8 cellular contexts compared by ENCODE assay signal in the genomic region with DNA sequence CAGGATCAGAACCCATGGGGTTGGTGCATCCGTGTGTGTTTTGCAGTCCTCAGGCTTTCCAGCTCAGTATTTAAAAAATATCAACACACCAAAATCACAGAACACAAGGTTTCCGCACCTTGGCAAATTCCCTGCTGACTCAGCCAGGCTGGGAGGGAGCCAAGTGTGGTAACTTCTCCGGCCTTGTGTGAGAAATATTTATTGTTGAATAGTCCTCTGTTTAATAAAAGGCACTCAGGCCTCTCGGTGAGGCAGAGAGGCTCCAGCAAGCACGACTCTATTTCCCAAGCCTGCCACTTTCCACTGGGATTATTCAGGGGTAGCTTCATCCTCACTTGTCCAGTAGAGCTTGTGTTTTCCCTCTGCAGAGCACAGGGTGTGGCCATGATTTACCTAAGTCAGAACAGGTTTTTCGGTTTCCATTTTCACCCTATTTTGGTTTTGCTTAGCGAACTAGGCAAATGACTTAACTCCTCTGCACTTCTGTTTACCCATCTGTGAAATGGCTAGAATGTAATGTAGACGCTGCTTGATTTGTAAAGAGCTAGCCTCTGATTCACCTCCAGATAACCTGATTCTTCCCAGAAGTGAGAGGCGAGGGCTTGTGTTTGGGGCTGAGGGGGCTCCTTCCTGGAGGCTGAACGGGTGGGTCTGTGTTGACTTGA. TPM values are rescaled to one million over a fixed set of nuclear protein-coding genes. Genes with fewer than 3 reads are reported as not detected.
A peak's percentile ranks its signal among the peaks of the same experiment; 100 is the strongest.
DNase-seq lines count a peak whose midpoint lies in the region; ATAC-seq, FAIRE-seq and TF ChIP-seq lines count a peak whose summit lies in the region.

No MANE protein-coding gene starts in this region.

- dilution Hi-C loops in keratinocyte (cut with MboI; ENCODE audit: extremely low pct_ligation_motif_present, low sequenced_read_pairs): no loop called here

- peak; percentile 97 for FAIRE-seq in keratinocyte (lab: Jason Lieb, UNC)

- CTCF ChIA-PET in CD8-positive, alpha-beta T cell (lab: Charles Lee): no interaction called here

- H3K27me3 Mint-ChIP-seq in CD8-positive, alpha-beta T cell (ENCODE audit: low read depth): peaks cover 4% of the 10 kb centered on the region

- peak overlapping the region in 1 of 3 experiments; percentile 36 for H3K4me3 ChIP-seq in keratinocyte (ENCODE audit: control insufficient read depth in 2 of 3, extremely low read depth in 1 of 3, insufficient read depth in 2 of 3, low read depth in 1 of 3, low read length in 3 of 3)
- H3K4me3 ChIP-seq in urinary bladder (ENCODE audit: low read depth, low read length): no peak overlapping the region
- no peak overlapping the region for H3K4me3 ChIP-seq in CD8-positive, alpha-beta T cell (ENCODE audit: low read depth, low read length)

- H3K36me3 ChIP-seq in keratinocyte (ENCODE audit: control insufficient read depth in 2 of 2, extremely low read depth in 1 of 2, insufficient read depth in 2 of 2, low read length in 2 of 2) (no peaks in the 10 kb centered on the region), urinary bladder (ENCODE audit: insufficient read depth) (no peaks in the 10 kb centered on the region)
- H3K36me3 ChIP-seq in CD8-positive, alpha-beta T cell (ENCODE audit: insufficient read depth, low read length): no peaks in the 10 kb centered on the region

- peaks cover 2% of the 10 kb centered on the region for H3K9me3 Mint-ChIP-seq in CD8-positive, alpha-beta T cell

- peak overlapping the region; percentile 80 for H3K4me2 ChIP-seq in keratinocyte (ENCODE audit: control insufficient read depth, extremely low read depth, insufficient read depth, low read depth, low read length)

- H3K4me1 Mint-ChIP-seq in CD8-positive, alpha-beta T cell (ENCODE audit: low read depth): no peaks in the 10 kb centered on the region

- no peak overlapping the region for H3K4me3 Mint-ChIP-seq in CD8-positive, alpha-beta T cell

- DNase-seq in keratinocyte (ENCODE audit: low read depth, low spot score) (peak; percentile 21), SKM-1 (lab: John Stamatoyannopoulos, UW; ENCODE audit: unreplicated experiment) (no peak)
- no peak for DNase-seq in CD8-positive, alpha-beta T cell
- DNase-seq in stimulated activated CD4-positive, alpha-beta T cell treated with anti-CD3 and anti-CD28 coated beads, Interleukin-12 subunit alpha, Interleukin-12 subunit beta, amount 100 ng/mL, for 4 hours: no peak

- no peak overlapping the region for H3K27ac Mint-ChIP-seq in CD8-positive, alpha-beta T cell

- no peaks in the 10 kb centered on the region for H4K20me1 ChIP-seq in keratinocyte (ENCODE audit: control insufficient read depth, extremely low read depth, insufficient read depth, low read length)

- no peaks in the 10 kb centered on the region for H3K79me2 ChIP-seq in keratinocyte (ENCODE audit: control insufficient read depth, insufficient read depth, low read length)

- intact Hi-C loops in CD8-positive, alpha-beta T cell (cut with DNase I, micrococcal nuclease): no loop called here

- peak overlapping the region; percentile 51 for H3K9ac ChIP-seq in keratinocyte (ENCODE audit: control insufficient read depth, extremely low read depth, insufficient read depth, low read length)

- WGBS in urinary bladder: 35% methylated on average over 10 of the region's 10 CpGs

- H3K9me1 ChIP-seq in keratinocyte (ENCODE audit: control insufficient read depth, extremely low read depth, insufficient read depth, low read length): no peaks in the 10 kb centered on the region

- no peak for TF ChIP-seq CTCF in keratinocyte (optimal IDR thresholded peaks at IDR 0.05 in 1 of 3, IDR thresholded peaks at IDR 0.05 in 1 of 3, conservative IDR thresholded peaks at IDR 0.05 in 1 of 3; ENCODE audit: extremely low read depth in 1 of 3, insufficient read depth in 2 of 3, low read length in 3 of 3)
- TF ChIP-seq CTCF in CD8-positive, alpha-beta T cell (IDR thresholded peaks at IDR 0.05): no peak

- H3K27ac ChIP-seq in keratinocyte (ENCODE audit: control insufficient read depth, insufficient read depth, low read length): peak overlapping the region; percentile 53
- H3K27ac ChIP-seq in urinary bladder (ENCODE audit: low read depth): peak overlapping the region; percentile 59
- H3K27ac ChIP-seq in CD8-positive, alpha-beta T cell (ENCODE audit: low read depth, low read length): no peak overlapping the region

- H2AFZ ChIP-seq in keratinocyte (ENCODE audit: control insufficient read depth, low read length): peak overlapping the region; percentile 75

- POLR2A ChIA-PET in CD8-positive, alpha-beta T cell (lab: Charles Lee): interaction anchor here (1.1 kb wide), 1 partner anchor 83 kb away, joined by 4 read pairs; no protein-coding TSS in a partner anchor

- no peaks in the 10 kb centered on the region for H3K36me3 Mint-ChIP-seq in CD8-positive, alpha-beta T cell

- peaks cover 23% of the 10 kb centered on the region for H3K4me1 ChIP-seq in keratinocyte (ENCODE audit: control insufficient read depth, extremely low read depth, insufficient read depth, low read length)
- no peaks in the 10 kb centered on the region for H3K4me1 ChIP-seq in urinary bladder (ENCODE audit: insufficient read depth)
- H3K4me1 ChIP-seq in CD8-positive, alpha-beta T cell (ENCODE audit: insufficient read depth, low read length): no peaks in the 10 kb centered on the region

- H3K27me3 ChIP-seq in keratinocyte (ENCODE audit: control insufficient read depth, extremely low read depth, insufficient read depth, low read length): no peaks in the 10 kb centered on the region
- no peaks in the 10 kb centered on the region for H3K27me3 ChIP-seq in CD8-positive, alpha-beta T cell (ENCODE audit: insufficient read depth, low read length)

- H3K9me3 ChIP-seq in keratinocyte (ENCODE audit: control insufficient read depth, low read depth, low read length): no peaks in the 10 kb centered on the region
- H3K9me3 ChIP-seq in CD8-positive, alpha-beta T cell (ENCODE audit: low read length): no peaks in the 10 kb centered on the region

- TF ChIP-seq POLR2A in Raji (IDR thresholded peaks at IDR 0.05; ENCODE audit: insufficient read depth, low read depth, low read length): peak; percentile 32; the same call in 1 of the 2 replicates

- ATAC-seq in GM18873 (IDR thresholded peaks at IDR 0.05; ENCODE audit: low FRiP score, unreplicated experiment) (peak; percentile 84), HG02840 (IDR thresholded peaks at IDR 0.05; ENCODE audit: low FRiP score, unreplicated experiment) (peak; percentile 68)
- no peak for ATAC-seq in CD8-positive, alpha-beta T cell

RNA-seq across cellular contexts. Expression of a gene that starts 13.0 kb away (rescaled TPM):
- 21.4 to 39.1 TPM (median 24.5 TPM) in 3 replicates for polyA plus RNA-seq in keratinocyte
- 3.4 TPM for polyA plus RNA-seq in keratinocyte (2011; ENCODE audit: low read depth)
- 16.9 and 22.6 TPM in 2 replicates for polyA plus RNA-seq in keratinocyte (2011; cell fraction: cytosol; rRNA removed)
- 50.9 and 52.5 TPM in 2 replicates for polyA plus RNA-seq in keratinocyte (2011; cell fraction: nucleus; rRNA removed)
- 9.4 and 25.1 TPM in 2 replicates for polyA plus RNA-seq in keratinocyte (2012; ENCODE audit: low replicate concordance)
- polyA minus RNA-seq in keratinocyte: 46.0 to 77.2 TPM (median 60.9 TPM) in 3 replicates
- polyA minus RNA-seq in keratinocyte (2011; cell fraction: cytosol; rRNA and poly(A)+ RNA removed): 28.6 TPM
- 57.7 and 70.4 TPM in 2 replicates for polyA minus RNA-seq in keratinocyte (2011; cell fraction: nucleus; rRNA and poly(A)+ RNA removed)
- total RNA-seq in urinary bladder: 17.8 TPM
- polyA plus RNA-seq in urinary bladder: 7.8 TPM
- total RNA-seq in CD8-positive, alpha-beta T cell: under 1 TPM; 0.19 to 0.33 TPM

Comparison
In these comparisons a context has a peak if more than half of its experiments do, and no peak if none do; other contexts are left out.
1. RNA of a gene that starts 13.0 kb away (total RNA-seq): 17.8 TPM in urinary bladder (single experiment); 0.19 to 0.33 TPM in CD8-positive, alpha-beta T cell; every median in the first group is over 10 times any median in the second.